19 cellular contexts compared by ENCODE assay signal in the genomic region with DNA sequence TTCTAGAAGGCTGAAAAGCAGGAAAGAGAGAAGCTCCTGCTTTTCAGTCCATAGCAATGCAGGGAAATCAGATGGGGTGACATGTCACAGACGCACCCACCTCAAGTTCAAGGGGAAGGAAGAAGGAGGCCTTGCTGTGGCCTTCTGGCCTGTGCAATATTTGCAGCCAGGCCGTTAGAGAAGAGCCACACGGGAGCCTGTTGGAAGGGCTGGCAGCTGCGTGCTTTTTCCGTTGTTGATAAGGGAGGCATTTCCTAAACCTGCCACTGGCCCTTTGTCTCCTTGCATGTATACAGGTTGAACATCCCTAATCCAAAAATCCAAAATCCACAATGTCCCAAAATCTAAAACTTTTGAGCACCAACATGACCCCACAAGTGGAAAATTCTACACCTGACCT.
DNase-seq lines count a peak whose midpoint lies in the region; TF ChIP-seq lines count a peak whose summit lies in the region.
"Had no signal": no experiment of that assay in that cellular context is flagged by ENCODE, and none has a peak within 500 bp of the region (broad histone marks: within the 10 kb centered on the region; RNA-seq: fewer than 3 reads in every experiment).

No MANE protein-coding gene starts in this region.

- DNase-seq in HL-60 (ENCODE audit: low read depth in 1 of 2, low spot score in 1 of 2) (peak in 1 of 2 experiments; percentile 58), Kasumi-1 (lab: John Stamatoyannopoulos, UW) (peak; percentile 58 to 61), dermis microvascular lymphatic vessel endothelial cell (ENCODE audit: low read depth in 2 of 2) (peak; percentile 25 to 58), cerebellar nuclear complex (lab: John Stamatoyannopoulos, UW) (no peak), iPS-NIHi11 (ENCODE audit: low spot score) (no peak)
- DNase-seq in activated effector memory CD4-positive, alpha-beta T cell treated with Interleukin-2 at 50 U/mL for 16 hours = no peak
- DNase-seq: Caco-2; CD4-positive, alpha-beta memory T cell; DMS 273 treated with DMSO at 0.1 percent for 48 hours; MM.1S; NCI-H1092; NCI-H1436 treated with DMSO at 0.1 percent for 48 hours; NCI-H1930; NCI-H2227 treated with DMSO at 0.1 percent for 48 hours; NCI-H510A treated with DMSO at 0.1 percent for 48 hours; NCI-H748 treated with DMSO at 0.1 percent for 48 hours had no signal

- no peaks in the 10 kb centered on the region for H3K36me3 Mint-ChIP-seq in nephron (ENCODE audit: low read depth)
- H3K36me3 Mint-ChIP-seq: CD4-positive, alpha-beta memory T cell had no signal

- no peak overlapping the region for H3K4me3 Mint-ChIP-seq in nephron
- H3K4me3 Mint-ChIP-seq: CD4-positive, alpha-beta memory T cell had no signal

- peak overlapping the region; percentile 26 to 54 (median 29) for H3K27ac Mint-ChIP-seq in nephron
- H3K27ac Mint-ChIP-seq: CD4-positive, alpha-beta memory T cell had no signal

- H3K4me1 Mint-ChIP-seq in nephron = peaks cover 75% of the 10 kb centered on the region

- no peaks in the 10 kb centered on the region for H3K9me3 Mint-ChIP-seq in nephron

- H3K4me3 ChIP-seq in HL-60 (replicated peaks; ENCODE audit: insufficient read depth, low read length) = no peak overlapping the region
- H3K4me3 ChIP-seq: BLaER1 treated with 17β-estradiol and CSF1 and Interleukin-3, amounts not matched to agents 10 nM and 100 nM; SJSA1 had no signal

- H3K27me3 Mint-ChIP-seq in nephron (ENCODE audit: low read depth) = peaks cover 5% of the 10 kb centered on the region

- TF ChIP-seq CTCF in HL-60 (IDR thresholded peaks at IDR 0.05; ENCODE audit: insufficient read depth, low read length) = no peak
- no peak for TF ChIP-seq CTCF in nephron (IDR thresholded peaks at IDR 0.05; ENCODE audit: unreplicated experiment in 3 of 3)

- H3K27me3 ChIP-seq in HL-60 (ENCODE audit: insufficient read depth, poor library complexity, severe bottlenecking) = no peaks in the 10 kb centered on the region
- H3K27me3 ChIP-seq: BLaER1 treated with 17β-estradiol and CSF1 and Interleukin-3, amounts not matched to agents 10 nM and 100 nM; SJSA1 had no signal

- H3K27ac ChIP-seq in HL-60 (replicated peaks) = peak overlapping the region; percentile 37
- H3K27ac ChIP-seq: BLaER1 treated with 17β-estradiol and CSF1 and Interleukin-3, amounts not matched to agents 10 nM and 100 nM; SJSA1 had no signal

Comparison
In these comparisons a context has a peak if more than half of its experiments do, and no peak if none do; other contexts are left out.
1. DNase-seq: peak in Kasumi-1 (2 of 2) and dermis microvascular lymphatic vessel endothelial cell (2 of 2); none in cerebellar nuclear complex (0 of 2), activated effector memory CD4-positive, alpha-beta T cell treated with Interleukin-2 at 50 U/mL for 16 hours (single experiment) and iPS-NIHi11 (single experiment).